8 cellular contexts compared by ENCODE assay signal in genomic region chr12:89352242-89352491, GRCh38. TPM values are rescaled to one million over a fixed set of nuclear protein-coding genes. Genes with fewer than 3 reads are reported as not detected.
DNase-seq lines count a peak whose midpoint lies in the region; ATAC-seq and TF ChIP-seq lines count a peak whose summit lies in the region.

No MANE protein-coding gene starts in this region.

- ATAC-seq in naive thymus-derived CD8-positive, alpha-beta T cell: no peak
- ATAC-seq in GM21619 (IDR thresholded peaks at IDR 0.05; ENCODE audit: unreplicated experiment): no peak
- no peak for ATAC-seq in HG03432 (IDR thresholded peaks at IDR 0.05; ENCODE audit: unreplicated experiment)

- under 1% methylated on average over 10 of the region's 10 CpGs for WGBS in HUES64

- H3K9me3 Mint-ChIP-seq in chondrocyte (ENCODE audit: low read depth): no peaks in the 10 kb centered on the region
- no peaks in the 10 kb centered on the region for H3K9me3 Mint-ChIP-seq in naive thymus-derived CD8-positive, alpha-beta T cell

- H3K4me3 Mint-ChIP-seq in chondrocyte (ENCODE audit: unreplicated experiment): peak overlapping the region; percentile 85
- peak overlapping the region; percentile 80 to 96 (median 92) for H3K4me3 Mint-ChIP-seq in naive thymus-derived CD8-positive, alpha-beta T cell

- H3K9ac ChIP-seq in HUES64 (ENCODE audit: low read depth, low read length): peak overlapping the region; percentile 88

- peaks cover 49% of the 10 kb centered on the region for H3K4me1 ChIP-seq in HUES64 (ENCODE audit: insufficient read depth, low read length)

- CTCF ChIA-PET in BJ (lab: Yijun Ruan, JAX): interaction anchor here (0.6 to 3.0 kb wide), 12 partner anchors 19 to 642 kb away, joined by 3 to 16 read pairs (median 4); no protein-coding TSS in a partner anchor

- peaks cover 50% of the 10 kb centered on the region for H3K4me1 Mint-ChIP-seq in chondrocyte (ENCODE audit: low read depth)
- H3K4me1 Mint-ChIP-seq in naive thymus-derived CD8-positive, alpha-beta T cell: peaks cover 30 to 66% (median 51%) of the 10 kb centered on the region in 4 donors

- TF ChIP-seq CTCF in BJ (IDR thresholded peaks at IDR 0.05; ENCODE audit: insufficient read depth, low read depth, low read length): no peak
- no peak for TF ChIP-seq CTCF in chondrocyte (IDR thresholded peaks at IDR 0.05)

- peak overlapping the region; percentile 96 for H3K27ac Mint-ChIP-seq in chondrocyte (ENCODE audit: unreplicated experiment)
- H3K27ac Mint-ChIP-seq in naive thymus-derived CD8-positive, alpha-beta T cell: peak overlapping the region; percentile 69 to 90 (median 84)

- POLR2A ChIA-PET in BJ (lab: Charles Lee): interaction anchor here (2.3 kb wide), 1 partner anchor 100 kb away, joined by 8 read pairs; no protein-coding TSS in a partner anchor
- POLR2A ChIA-PET in naive thymus-derived CD8-positive, alpha-beta T cell (lab: Charles Lee): interaction anchor here (0.8 to 2.4 kb wide), 4 partner anchors 77 to 173 kb away, joined by 3 to 9 read pairs (median 4); no protein-coding TSS in a partner anchor

- H3K27me3 ChIP-seq in BJ (ENCODE audit: control insufficient read depth, insufficient read depth, low read length) (no peaks in the 10 kb centered on the region), HUES64 (ENCODE audit: insufficient read depth, low read length) (peaks cover 68% of the 10 kb centered on the region)

- H3K27ac ChIP-seq in HUES64 (ENCODE audit: low read depth, low read length): peak overlapping the region; percentile 85

- H3K4me3 ChIP-seq in BJ (ENCODE audit: low read depth, low read length) (peak overlapping the region; percentile 89), HUES64 (ENCODE audit: low read length) (peak overlapping the region; percentile 69)

- no peaks in the 10 kb centered on the region for H3K27me3 Mint-ChIP-seq in chondrocyte (ENCODE audit: low read depth)
- peaks cover 0 to 4% (median 0%) of the 10 kb centered on the region in 5 donors for H3K27me3 Mint-ChIP-seq in naive thymus-derived CD8-positive, alpha-beta T cell

- peaks cover 4% of the 10 kb centered on the region for H3K36me3 ChIP-seq in BJ (ENCODE audit: control insufficient read depth, insufficient read depth, low read length)
- H3K36me3 ChIP-seq in HUES64 (ENCODE audit: insufficient read depth, low read length): peaks cover 38% of the 10 kb centered on the region

- no peaks in the 10 kb centered on the region for H3K36me3 Mint-ChIP-seq in chondrocyte (ENCODE audit: low read depth)
- no peaks in the 10 kb centered on the region for H3K36me3 Mint-ChIP-seq in naive thymus-derived CD8-positive, alpha-beta T cell

- H3K9me3 ChIP-seq in HUES64 (ENCODE audit: insufficient read depth, low read depth, low read length): no peaks in the 10 kb centered on the region

- DNase-seq in BJ (ENCODE audit: low read depth): no peak
- no peak for DNase-seq in chondrocyte (ENCODE audit: low spot score)
- DNase-seq in naive thymus-derived CD8-positive, alpha-beta T cell: no peak
- DNase-seq in cerebellum (ENCODE audit: low spot score): no peak
- DNase-seq in ureter (ENCODE audit: low spot score): no peak

RNA-seq across cellular contexts. Expression of gene DUSP6, which starts 0.1 kb away (rescaled TPM):
- 26.6 and 30.8 TPM in 2 replicates for polyA plus RNA-seq in BJ (2011; rRNA removed)
- polyA minus RNA-seq in BJ (2011; rRNA and poly(A)+ RNA removed): 55.8 and 79.1 TPM in 2 replicates
- polyA plus RNA-seq in HUES64 (2013, experiment 1 of 2): 124 TPM
- polyA plus RNA-seq in HUES64 (2013, experiment 2 of 2): 138 TPM
- total RNA-seq in chondrocyte: 5.9 to 9.9 TPM (median 8.3 TPM) in 3 replicates
- 1 to 10 TPM in 1 of 2 experiments, under 1 TPM in 1; 0.57 to 1.4 TPM for total RNA-seq in naive thymus-derived CD8-positive, alpha-beta T cell
- polyA plus RNA-seq in naive thymus-derived CD8-positive, alpha-beta T cell: 1 to 10 TPM in 2 of 3 donors, under 1 TPM in 1; 0.67 to 2.1 (median 1.1) TPM
- 30.8 TPM for total RNA-seq in cerebellum
- 88.7 TPM for total RNA-seq in ureter
